Comparison of ENCODE assay signal across 1 cellular context in the genomic region with DNA sequence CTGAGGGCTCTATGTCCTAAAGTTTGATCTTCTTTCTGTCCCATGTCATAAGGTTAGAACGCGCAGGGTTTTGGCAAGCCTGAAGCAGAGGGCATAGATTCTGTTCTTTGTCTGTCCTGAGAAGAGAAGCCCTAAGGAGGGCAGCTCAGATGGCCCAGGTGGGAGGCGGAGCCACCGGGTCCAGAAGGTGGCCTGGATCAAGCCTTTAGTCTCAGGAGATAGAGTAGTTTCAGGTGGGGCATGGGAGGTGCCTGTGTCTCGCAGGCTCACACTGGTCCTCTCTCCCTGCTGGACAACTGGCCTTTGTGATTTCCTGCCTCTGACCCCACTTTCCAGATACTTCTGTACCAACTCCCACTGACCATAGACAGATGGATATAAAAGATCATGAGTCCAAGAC.
TF ChIP-seq lines count a peak whose summit lies in the region.

No MANE protein-coding gene starts in this region.

TF ChIP-seq in GM23338, 12 proteins besides CTCF, POLR2A, EP300 and RAD21 (continued from another document):
- TF ChIP-seq, protein P1, sequence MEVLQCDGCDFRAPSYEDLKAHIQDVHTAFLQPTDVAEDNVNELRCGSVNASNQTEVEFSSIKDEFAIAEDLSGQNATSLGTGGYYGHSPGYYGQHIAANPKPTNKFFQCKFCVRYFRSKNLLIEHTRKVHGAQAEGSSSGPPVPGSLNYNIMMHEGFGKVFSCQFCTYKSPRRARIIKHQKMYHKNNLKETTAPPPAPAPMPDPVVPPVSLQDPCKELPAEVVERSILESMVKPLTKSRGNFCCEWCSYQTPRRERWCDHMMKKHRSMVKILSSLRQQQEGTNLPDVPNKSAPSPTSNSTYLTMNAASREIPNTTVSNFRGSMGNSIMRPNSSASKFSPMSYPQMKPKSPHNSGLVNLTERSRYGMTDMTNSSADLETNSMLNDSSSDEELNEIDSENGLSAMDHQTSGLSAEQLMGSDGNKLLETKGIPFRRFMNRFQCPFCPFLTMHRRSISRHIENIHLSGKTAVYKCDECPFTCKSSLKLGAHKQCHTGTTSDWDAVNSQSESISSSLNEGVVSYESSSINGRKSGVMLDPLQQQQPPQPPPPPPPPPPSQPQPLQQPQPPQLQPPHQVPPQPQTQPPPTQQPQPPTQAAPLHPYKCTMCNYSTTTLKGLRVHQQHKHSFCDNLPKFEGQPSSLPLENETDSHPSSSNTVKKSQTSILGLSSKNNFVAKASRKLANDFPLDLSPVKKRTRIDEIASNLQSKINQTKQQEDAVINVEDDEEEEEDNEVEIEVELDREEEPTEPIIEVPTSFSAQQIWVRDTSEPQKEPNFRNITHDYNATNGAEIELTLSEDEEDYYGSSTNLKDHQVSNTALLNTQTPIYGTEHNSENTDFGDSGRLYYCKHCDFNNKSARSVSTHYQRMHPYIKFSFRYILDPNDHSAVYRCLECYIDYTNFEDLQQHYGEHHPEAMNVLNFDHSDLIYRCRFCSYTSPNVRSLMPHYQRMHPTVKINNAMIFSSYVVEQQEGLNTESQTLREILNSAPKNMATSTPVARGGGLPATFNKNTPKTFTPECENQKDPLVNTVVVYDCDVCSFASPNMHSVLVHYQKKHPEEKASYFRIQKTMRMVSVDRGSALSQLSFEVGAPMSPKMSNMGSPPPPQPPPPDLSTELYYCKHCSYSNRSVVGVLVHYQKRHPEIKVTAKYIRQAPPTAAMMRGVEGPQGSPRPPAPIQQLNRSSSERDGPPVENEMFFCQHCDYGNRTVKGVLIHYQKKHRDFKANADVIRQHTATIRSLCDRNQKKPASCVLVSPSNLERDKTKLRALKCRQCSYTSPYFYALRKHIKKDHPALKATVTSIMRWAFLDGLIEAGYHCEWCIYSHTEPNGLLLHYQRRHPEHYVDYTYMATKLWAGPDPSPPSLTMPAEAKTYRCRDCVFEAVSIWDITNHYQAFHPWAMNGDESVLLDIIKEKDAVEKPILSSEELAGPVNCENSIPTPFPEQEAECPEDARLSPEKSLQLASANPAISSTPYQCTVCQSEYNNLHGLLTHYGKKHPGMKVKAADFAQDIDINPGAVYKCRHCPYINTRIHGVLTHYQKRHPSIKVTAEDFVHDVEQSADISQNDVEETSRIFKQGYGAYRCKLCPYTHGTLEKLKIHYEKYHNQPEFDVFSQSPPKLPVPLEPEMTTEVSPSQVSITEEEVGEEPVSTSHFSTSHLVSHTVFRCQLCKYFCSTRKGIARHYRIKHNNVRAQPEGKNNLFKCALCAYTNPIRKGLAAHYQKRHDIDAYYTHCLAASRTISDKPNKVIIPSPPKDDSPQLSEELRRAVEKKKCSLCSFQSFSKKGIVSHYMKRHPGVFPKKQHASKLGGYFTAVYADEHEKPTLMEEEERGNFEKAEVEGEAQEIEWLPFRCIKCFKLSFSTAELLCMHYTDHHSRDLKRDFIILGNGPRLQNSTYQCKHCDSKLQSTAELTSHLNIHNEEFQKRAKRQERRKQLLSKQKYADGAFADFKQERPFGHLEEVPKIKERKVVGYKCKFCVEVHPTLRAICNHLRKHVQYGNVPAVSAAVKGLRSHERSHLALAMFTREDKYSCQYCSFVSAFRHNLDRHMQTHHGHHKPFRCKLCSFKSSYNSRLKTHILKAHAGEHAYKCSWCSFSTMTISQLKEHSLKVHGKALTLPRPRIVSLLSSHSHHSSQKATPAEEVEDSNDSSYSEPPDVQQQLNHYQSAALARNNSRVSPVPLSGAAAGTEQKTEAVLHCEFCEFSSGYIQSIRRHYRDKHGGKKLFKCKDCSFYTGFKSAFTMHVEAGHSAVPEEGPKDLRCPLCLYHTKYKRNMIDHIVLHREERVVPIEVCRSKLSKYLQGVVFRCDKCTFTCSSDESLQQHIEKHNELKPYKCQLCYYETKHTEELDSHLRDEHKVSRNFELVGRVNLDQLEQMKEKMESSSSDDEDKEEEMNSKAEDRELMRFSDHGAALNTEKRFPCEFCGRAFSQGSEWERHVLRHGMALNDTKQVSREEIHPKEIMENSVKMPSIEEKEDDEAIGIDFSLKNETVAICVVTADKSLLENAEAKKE (CRISPR knock-in tag; IDR thresholded peaks at IDR 0.05) = no peak
- no peak for TF ChIP-seq EZH2 (IDR thresholded peaks at IDR 0.05; ENCODE audit: low read depth, unreplicated experiment)
- no peak for TF ChIP-seq JUNB (IDR thresholded peaks at IDR 0.05; ENCODE audit: unreplicated experiment)
- no peak for TF ChIP-seq ZNF331 (CRISPR knock-in tag; IDR thresholded peaks at IDR 0.05; ENCODE audit: low read depth)
- no peak for TF ChIP-seq REST (IDR thresholded peaks at IDR 0.05; ENCODE audit: unreplicated experiment)
- no peak for TF ChIP-seq NANOG (IDR thresholded peaks at IDR 0.05; ENCODE audit: borderline replicate concordance)
- TF ChIP-seq, protein P2, sequence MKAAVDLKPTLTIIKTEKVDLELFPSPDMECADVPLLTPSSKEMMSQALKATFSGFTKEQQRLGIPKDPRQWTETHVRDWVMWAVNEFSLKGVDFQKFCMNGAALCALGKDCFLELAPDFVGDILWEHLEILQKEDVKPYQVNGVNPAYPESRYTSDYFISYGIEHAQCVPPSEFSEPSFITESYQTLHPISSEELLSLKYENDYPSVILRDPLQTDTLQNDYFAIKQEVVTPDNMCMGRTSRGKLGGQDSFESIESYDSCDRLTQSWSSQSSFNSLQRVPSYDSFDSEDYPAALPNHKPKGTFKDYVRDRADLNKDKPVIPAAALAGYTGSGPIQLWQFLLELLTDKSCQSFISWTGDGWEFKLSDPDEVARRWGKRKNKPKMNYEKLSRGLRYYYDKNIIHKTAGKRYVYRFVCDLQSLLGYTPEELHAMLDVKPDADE (IDR thresholded peaks at IDR 0.05) = no peak
- TF ChIP-seq EZH2phosphoT487 (IDR thresholded peaks at IDR 0.05; ENCODE audit: unreplicated experiment) = no peak
- TF ChIP-seq STAT1 (IDR thresholded peaks at IDR 0.05; ENCODE audit: unreplicated experiment) = no peak
- TF ChIP-seq ZNF114 (CRISPR knock-in tag; IDR thresholded peaks at IDR 0.05) = no peak
